8 cellular contexts compared by ENCODE assay signal in the genomic region with DNA sequence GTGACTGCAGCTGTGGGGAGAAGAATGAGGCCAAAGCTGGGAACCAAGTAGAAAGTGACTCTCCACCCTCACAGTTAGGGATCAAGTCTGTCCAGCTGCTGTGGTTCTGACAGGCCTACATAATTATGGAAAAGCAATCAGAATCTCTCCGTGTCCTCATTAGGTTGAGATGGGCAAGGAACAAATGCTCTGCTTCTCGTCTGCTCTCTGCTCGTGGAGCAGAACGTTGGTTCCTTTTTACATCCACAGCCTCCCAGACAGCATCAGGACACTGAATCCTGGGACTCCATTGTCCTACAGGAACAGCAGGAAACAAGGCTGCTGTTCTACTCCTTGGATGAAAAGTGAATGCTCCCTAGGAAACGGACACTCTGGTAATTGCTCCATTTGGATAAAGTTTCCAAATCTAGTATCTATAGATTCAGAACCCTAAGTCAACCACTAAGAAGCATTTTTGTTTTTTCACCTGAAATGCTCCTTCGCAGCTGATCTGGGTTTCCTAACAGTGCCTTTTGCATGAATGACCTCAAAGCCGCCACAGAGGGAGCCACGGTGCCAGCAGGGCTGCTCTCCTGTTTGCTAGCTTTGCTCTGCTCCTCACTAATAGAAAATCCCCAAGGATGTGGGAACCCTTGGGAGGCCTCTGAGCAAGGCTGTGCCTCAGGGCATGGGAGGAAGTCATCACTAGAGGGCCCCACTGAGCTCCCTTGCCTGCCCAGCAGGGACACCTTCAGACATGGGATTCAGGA.
A peak's percentile ranks its signal among the peaks of the same experiment; 100 is the strongest.
DNase-seq lines count a peak whose midpoint lies in the region; ATAC-seq and TF ChIP-seq lines count a peak whose summit lies in the region.

No MANE protein-coding gene starts in this region.

- H3K4me3 ChIP-seq in NB4 (ENCODE audit: low read depth, low read length) (no peak overlapping the region), SK-N-SH (ENCODE audit: low read depth in 2 of 2, low read length in 1 of 2) (no peak overlapping the region), foreskin fibroblast (ENCODE audit: low read depth in 1 of 2, low read length in 2 of 2) (no peak overlapping the region)

- no peaks in the 10 kb centered on the region for H3K9me3 ChIP-seq in SK-N-SH

- no peaks in the 10 kb centered on the region; the same call in 1 of the 2 replicates for H3K27me3 ChIP-seq in SK-N-SH (ENCODE audit: insufficient read depth)

- H3F3A ChIP-seq in SK-N-SH (replicated peaks; ENCODE audit: insufficient read depth): no peaks in the 10 kb centered on the region

- no peak for TF ChIP-seq EP300 in SK-N-SH (IDR thresholded peaks at IDR 0.05; ENCODE audit: borderline replicate concordance in 1 of 2, low read depth in 1 of 2, low read length in 1 of 2)

- peak; percentile 14 to 53 for DNase-seq in NCI-H2081 (lab: John Stamatoyannopoulos, UW)
- DNase-seq in NCI-H2081 treated with DMSO at 0.1 percent for 48 hours (lab: John Stamatoyannopoulos, UW): no peak
- DNase-seq in NB4 (ENCODE audit: low read depth): peak; percentile 34
- peak; percentile 50 for DNase-seq in SK-N-SH
- DNase-seq in foreskin fibroblast: peak in 1 of 2 donors; percentile 22
- DNase-seq in omental fat pad (ENCODE audit: low spot score): no peak
- DNase-seq in cerebellar nuclear complex (lab: John Stamatoyannopoulos, UW): no peak

- H3K9me2 ChIP-seq in SK-N-SH: no peaks in the 10 kb centered on the region

- POLR2A ChIA-PET in SK-N-SH (lab: Yijun Ruan, JAX): no interaction called here

- TF ChIP-seq POLR2A in NB4 (IDR thresholded peaks at IDR 0.05; ENCODE audit: extremely low read depth, insufficient read length): no peak

- no peak overlapping the region for H3K27ac ChIP-seq in SK-N-SH (ENCODE audit: low read depth in 2 of 2, low read length in 1 of 2)

- H3K4me2 ChIP-seq in SK-N-SH: no peak overlapping the region

- H2AFZ ChIP-seq in SK-N-SH (ENCODE audit: low read depth): no peak overlapping the region

- TF ChIP-seq RAD21 in SK-N-SH (IDR thresholded peaks at IDR 0.05; ENCODE audit: low read length): peak; percentile 58

- H3K36me3 ChIP-seq in SK-N-SH (replicated peaks in 1 of 2; ENCODE audit: control insufficient read depth in 1 of 2, insufficient read depth in 2 of 2, low read length in 1 of 2): no peaks in the 10 kb centered on the region

- no peaks in the 10 kb centered on the region for H3K79me2 ChIP-seq in SK-N-SH (ENCODE audit: insufficient read depth)

- H4K20me1 ChIP-seq in SK-N-SH (ENCODE audit: insufficient read depth): no peaks in the 10 kb centered on the region

- TF ChIP-seq CTCF in NB4 (IDR thresholded peaks at IDR 0.05; ENCODE audit: low read depth, low read length): peak; percentile 59
- TF ChIP-seq CTCF in SK-N-SH (IDR thresholded peaks at IDR 0.05): peak; percentile 65
- TF ChIP-seq CTCF in foreskin fibroblast (IDR thresholded peaks at IDR 0.05; ENCODE audit: low read depth, low read length): peak; percentile 69
- TF ChIP-seq CTCF in omental fat pad (IDR thresholded peaks at IDR 0.05): no peak

- CTCF ChIA-PET in SK-N-SH (lab: Yijun Ruan, JAX): interaction anchor here (0.7 to 16.4 kb wide), 15 partner anchors 10 to 399 kb away, joined by 3 to 337 read pairs (median 4); no protein-coding TSS in a partner anchor

- WGBS in SK-N-SH (ENCODE audit: low lambda C conversion rate): 69% methylated on average over 8 of the region's 8 CpGs

- ATAC-seq in omental fat pad (ENCODE audit: low FRiP score) (peak; percentile 77), GM21576 (IDR thresholded peaks at IDR 0.05; ENCODE audit: unreplicated experiment) (no peak)

- no peak overlapping the region for H3K9ac ChIP-seq in SK-N-SH

- H3K4me1 ChIP-seq in SK-N-SH (ENCODE audit: control insufficient read depth in 1 of 2, insufficient read depth in 2 of 2, low read depth in 1 of 2, low read length in 1 of 2): no peaks in the 10 kb centered on the region

TF ChIP-seq in SK-N-SH, 30 proteins besides CTCF, POLR2A, EP300 and RAD21:
- TF ChIP-seq FOSL2 (IDR thresholded peaks at IDR 0.05; ENCODE audit: borderline replicate concordance, low read depth) (no peak), FOXM1 (IDR thresholded peaks at IDR 0.05; ENCODE audit: low read depth) (no peak), SMC3 (IDR thresholded peaks at IDR 0.05; ENCODE audit: low read depth, low read length) (peak; percentile 68)
- TF ChIP-seq, protein P1, sequence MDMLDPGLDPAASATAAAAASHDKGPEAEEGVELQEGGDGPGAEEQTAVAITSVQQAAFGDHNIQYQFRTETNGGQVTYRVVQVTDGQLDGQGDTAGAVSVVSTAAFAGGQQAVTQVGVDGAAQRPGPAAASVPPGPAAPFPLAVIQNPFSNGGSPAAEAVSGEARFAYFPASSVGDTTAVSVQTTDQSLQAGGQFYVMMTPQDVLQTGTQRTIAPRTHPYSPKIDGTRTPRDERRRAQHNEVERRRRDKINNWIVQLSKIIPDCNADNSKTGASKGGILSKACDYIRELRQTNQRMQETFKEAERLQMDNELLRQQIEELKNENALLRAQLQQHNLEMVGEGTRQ (IDR thresholded peaks at IDR 0.05; ENCODE audit: borderline replicate concordance, low read depth, low read length): no peak

Comparison
In these comparisons a context has a peak if more than half of its experiments do, and no peak if none do; other contexts are left out.
1. DNase-seq: peak in NCI-H2081 (2 of 2), NB4 (single experiment) and SK-N-SH (single experiment); none in NCI-H2081 treated with DMSO at 0.1 percent for 48 hours (single experiment), omental fat pad (single experiment) and cerebellar nuclear complex (0 of 2).
2. CTCF ChIP-seq: peak in NB4 (single experiment), SK-N-SH (single experiment) and foreskin fibroblast (single experiment); none in omental fat pad (0 of 3).